In genomic region chr2:26369664-26370063, GRCh38 we compare ENCODE assay signal across 12 cellular contexts. TPM values are rescaled to one million over a fixed set of nuclear protein-coding genes. Genes with fewer than 3 reads are reported as not detected.
DNase-seq lines count a peak whose midpoint lies in the region; ATAC-seq, FAIRE-seq and TF ChIP-seq lines count a peak whose summit lies in the region.
"Not testable (repeated sequence)": the region's sequence is repeated elsewhere in the genome, so short reads cannot be mapped to it uniquely, and the experiment has no call there.
"Had no signal": no experiment of that assay in that cellular context is flagged by ENCODE, and none has a peak within 500 bp of the region (broad histone marks: within the 10 kb centered on the region; RNA-seq: fewer than 3 reads in every experiment).

No MANE protein-coding gene starts in this region.

- H2BK5ac ChIP-seq in neuronal stem cell (ENCODE audit: low read length): not testable (repeated sequence)

- not testable (repeated sequence) for BruUV-seq in HepG2 (replicated peaks; lab: Mats Ljungman, UMichigan)

- not testable (repeated sequence) for H3K4ac ChIP-seq in neuronal stem cell (ENCODE audit: low read length)

- CTCF ChIA-PET in HepG2 (lab: Yijun Ruan, JAX; ENCODE audit: low intra/inter-chr PET ratio, low total read pairs): not testable (repeated sequence)

- TF ChIP-seq EP300 in HepG2 (IDR thresholded peaks at IDR 0.05; ENCODE audit: low read depth in 2 of 2, low read length in 2 of 2); HepG2 (CRISPR knock-in tag; IDR thresholded peaks at IDR 0.05; ENCODE audit: borderline replicate concordance): not testable (repeated sequence)

- H3K4me3 Mint-ChIP-seq in activated naive CD4-positive, alpha-beta T cell treated with anti-CD3 and anti-CD28 coated beads, Interleukin-2, amount 50 U/mL, for 24 hours; type B pancreatic cell: not testable (repeated sequence)
- peak overlapping the region; percentile 6 for H3K4me3 Mint-ChIP-seq in endothelial cell (ENCODE audit: unreplicated experiment)

- not testable (repeated sequence) for TF ChIP-seq RAD21 in HepG2 (CRISPR knock-in tag; IDR thresholded peaks at IDR 0.05)

- H4K8ac ChIP-seq in neuronal stem cell (ENCODE audit: low read depth, low read length): not testable (repeated sequence)

- not testable (repeated sequence) for H3K9ac ChIP-seq in HepG2 (ENCODE audit: insufficient read depth, low read depth, low read length); neuronal stem cell (ENCODE audit: low read depth, low read length, poor library complexity)

- H2BK120ac ChIP-seq in neuronal stem cell (ENCODE audit: low read depth, low read length): not testable (repeated sequence)

- WGBS in HepG2 (ENCODE audit: low lambda C conversion rate): 31% methylated on average over 2 of the region's 2 CpGs
- no CpG with 5 or more reads among the region's 2 CpGs for WGBS in neuronal stem cell (ENCODE audit: extremely low coverage in 2 of 2, insufficient read length in 2 of 2, insufficient replicate concordance in 1 of 2), 2 donors

- ATAC-seq in HepG2: peak; percentile 50; the same call in 2 of the 3 replicates

- H3K4me1 ChIP-seq in HepG2 (ENCODE audit: insufficient read depth, low read length) (peaks cover 17% of the 10 kb centered on the region), neuronal stem cell (ENCODE audit: control insufficient read depth in 2 of 2, insufficient read depth in 1 of 2, low read depth in 1 of 2, low read length in 2 of 2) (peaks cover 10 to 12% of the 10 kb centered on the region in 2 donors)

- H4K91ac ChIP-seq in neuronal stem cell (ENCODE audit: low read depth, low read length, poor library complexity): not testable (repeated sequence)

- not testable (repeated sequence) for TF ChIP-seq CTCF in endothelial cell (IDR thresholded peaks at IDR 0.05; ENCODE audit: unreplicated experiment); HepG2 (CRISPR knock-in tag; IDR thresholded peaks at IDR 0.05); type B pancreatic cell (conservative IDR thresholded peaks at IDR 0.05)

- not testable (repeated sequence) for H4K20me1 ChIP-seq in HepG2 (ENCODE audit: insufficient read depth, low read length)

- H2AK5ac ChIP-seq in neuronal stem cell (ENCODE audit: low read depth, low read length): not testable (repeated sequence)

- not testable (repeated sequence) for H3K4me1 Mint-ChIP-seq in activated naive CD4-positive, alpha-beta T cell treated with anti-CD3 and anti-CD28 coated beads, Interleukin-2, amount 50 U/mL, for 24 hours; endothelial cell (ENCODE audit: unreplicated experiment); type B pancreatic cell (ENCODE audit: unreplicated experiment)

- H3K27ac ChIP-seq in HepG2 (ENCODE audit: extremely low read length, insufficient read depth, low read length): peak overlapping the region; percentile 39
- peak overlapping the region; percentile 65 for H3K27ac ChIP-seq in neuronal stem cell (replicated peaks; ENCODE audit: low read length)

- not testable (repeated sequence) for H2BK12ac ChIP-seq in neuronal stem cell (ENCODE audit: low read length)

- not testable (repeated sequence) for H2AFZ ChIP-seq in HepG2 (ENCODE audit: low read length); neuronal stem cell (ENCODE audit: low read length)

- POLR2A ChIA-PET in HepG2 (lab: Yijun Ruan, JAX): not testable (repeated sequence)

- in situ Hi-C loops in HepG2 (cut with HindIII; ENCODE audit: extremely low pct_ligation_motif_present, low pct_unique_long_range_greater_than_20kb): not testable (repeated sequence)

- intact Hi-C loops in HepG2 (cut with micrococcal nuclease; ENCODE audit: unreplicated experiment): not testable (repeated sequence)

- not testable (repeated sequence) for H3K18ac ChIP-seq in neuronal stem cell (ENCODE audit: low read length)

- not testable (repeated sequence) for H3K79me1 ChIP-seq in neuronal stem cell (ENCODE audit: low read depth, low read length)

- not testable (repeated sequence) for H3K79me2 ChIP-seq in HepG2 (ENCODE audit: insufficient read depth, low read length)

- H3K36me3 Mint-ChIP-seq in activated naive CD4-positive, alpha-beta T cell treated with anti-CD3 and anti-CD28 coated beads, Interleukin-2, amount 50 U/mL, for 24 hours: peaks cover 23% of the 10 kb centered on the region
- H3K36me3 Mint-ChIP-seq in endothelial cell (ENCODE audit: low read depth, unreplicated experiment) (peaks cover 32% of the 10 kb centered on the region), type B pancreatic cell (peaks cover 34% of the 10 kb centered on the region)

- H3K4me3 ChIP-seq in HepG2 (replicated peaks in 1 of 3; ENCODE audit: insufficient read depth in 1 of 3, low read depth in 2 of 3, low read length in 3 of 3); neuronal stem cell (ENCODE audit: low read length in 2 of 2): not testable (repeated sequence)

- not testable (repeated sequence) for TF ChIP-seq POLR2A in GM12892 (IDR thresholded peaks at IDR 0.05; ENCODE audit: low read depth, low read length); HepG2 (IDR thresholded peaks at IDR 0.05; ENCODE audit: insufficient read depth in 1 of 2, low read depth in 2 of 2, low read length in 2 of 2)

- peak; percentile 5 for FAIRE-seq in GM12892 (lab: Jason Lieb, UNC)
- FAIRE-seq in HepG2 (lab: Jason Lieb, UNC): not testable (repeated sequence)

- H3K4me2 ChIP-seq in HepG2 (ENCODE audit: low read depth, low read length) (peak overlapping the region; percentile 2; the same call in 1 of the 2 replicates), neuronal stem cell (ENCODE audit: insufficient read depth, low read length, poor library complexity, severe bottlenecking) (peak overlapping the region; percentile 22)

- H3K27ac Mint-ChIP-seq in activated naive CD4-positive, alpha-beta T cell treated with anti-CD3 and anti-CD28 coated beads, Interleukin-2, amount 50 U/mL, for 24 hours: peak overlapping the region; percentile 15
- H3K27ac Mint-ChIP-seq in endothelial cell (ENCODE audit: unreplicated experiment): not testable (repeated sequence)
- H3K27ac Mint-ChIP-seq in type B pancreatic cell: peak overlapping the region; percentile 4

- not testable (repeated sequence) for H3K27me3 Mint-ChIP-seq in activated naive CD4-positive, alpha-beta T cell treated with anti-CD3 and anti-CD28 coated beads, Interleukin-2, amount 50 U/mL, for 24 hours; endothelial cell (ENCODE audit: unreplicated experiment); type B pancreatic cell

- not testable (repeated sequence) for H3K9me3 ChIP-seq in HepG2 (ENCODE audit: low read length)
- peaks cover 0 to 15% of the 10 kb centered on the region in 2 donors for H3K9me3 ChIP-seq in neuronal stem cell (replicated peaks in 1 of 2; ENCODE audit: control insufficient read depth in 2 of 2, insufficient read depth in 1 of 2, low read depth in 1 of 2, low read length in 2 of 2)

- H3K36me3 ChIP-seq in HepG2 (replicated peaks in 1 of 2; ENCODE audit: control insufficient read depth in 1 of 2, insufficient read depth in 2 of 2, low read length in 2 of 2) (peaks cover 11 to 58% of the 10 kb centered on the region in 2 experiments), neuronal stem cell (replicated peaks in 1 of 2; ENCODE audit: control insufficient read depth in 2 of 2, insufficient read depth in 2 of 2, low read length in 2 of 2) (peaks cover 12 to 67% of the 10 kb centered on the region in 2 donors)

- H3K14ac ChIP-seq in neuronal stem cell (ENCODE audit: low read length): not testable (repeated sequence)

- not testable (repeated sequence) for H3K27me3 ChIP-seq in HepG2 (ENCODE audit: control insufficient read depth in 1 of 2, insufficient read depth in 2 of 2, low read length in 2 of 2); neuronal stem cell (ENCODE audit: control insufficient read depth in 3 of 3, insufficient read depth in 3 of 3, low read depth in 1 of 3, low read length in 3 of 3)

- not testable (repeated sequence) for H2BK15ac ChIP-seq in neuronal stem cell (ENCODE audit: low read length)

- H3K23ac ChIP-seq in neuronal stem cell (ENCODE audit: low read depth, low read length, poor library complexity): not testable (repeated sequence)

- not testable (repeated sequence) for DNase-seq in GM12892 (ENCODE audit: insufficient read length); endothelial cell (ENCODE audit: low spot score); HepG2 (ENCODE audit: low spot score); type B pancreatic cell (ENCODE audit: extremely low spot score, unreplicated experiment)
- peak; percentile 45 for DNase-seq in neuronal stem cell (ENCODE audit: low spot score)

- H3K9me3 Mint-ChIP-seq in activated naive CD4-positive, alpha-beta T cell treated with anti-CD3 and anti-CD28 coated beads, Interleukin-2, amount 50 U/mL, for 24 hours; endothelial cell (ENCODE audit: unreplicated experiment); type B pancreatic cell: not testable (repeated sequence)

RNA-seq across cellular contexts. Expression of gene ADGRF3, which starts 23.1 kb away (rescaled TPM):
- polyA plus RNA-seq in GM12892 (2012; ENCODE audit: missing spikeins): 0.76 TPM
- total RNA-seq in endothelial cell (ENCODE audit: unreplicated experiment) (4.9 TPM), HepG2 (2016; rRNA removed; fragmentation: Illumina TruSeq; extraction: Trizol) (0.14 and 0.40 TPM in 2 replicates), type B pancreatic cell (ENCODE audit: low replicate concordance) (1.2 and 1.4 TPM in 2 replicates)
- total RNA-seq in HepG2 (2016; cell fraction: cytosol; rRNA removed; fragmentation: Illumina TruSeq; extraction: Trizol; ENCODE audit: low read depth): not detected in 2 replicates
- total RNA-seq in HepG2 (2016; cell fraction: insoluble cytoplasmic fraction; rRNA removed; fragmentation: Illumina TruSeq; extraction: Trizol): 0.06 and 0.19 TPM in 2 replicates
- total RNA-seq in HepG2 (2016; cell fraction: membrane; rRNA removed; fragmentation: Illumina TruSeq; extraction: Trizol): 0.17 and 0.34 TPM in 2 replicates
- 0.37 and 0.41 TPM in 2 replicates for total RNA-seq in HepG2 (2016; cell fraction: nucleus; rRNA removed; fragmentation: Illumina TruSeq; extraction: Trizol)
- polyA plus RNA-seq in HepG2 (2011; rRNA removed): 1.5 TPM in 2 replicates
- 0.45 and 0.46 TPM in 2 replicates for polyA plus RNA-seq in HepG2 (2011; cell fraction: cytosol; rRNA removed)
- 6.4 and 6.8 TPM in 2 replicates for polyA plus RNA-seq in HepG2 (2011; cell fraction: nucleus; rRNA removed)
- polyA plus RNA-seq in HepG2 (2012): 1.1 and 1.5 TPM in 2 replicates
- not detected in 2 replicates for polyA plus RNA-seq in HepG2 (2016; cell fraction: cytosol; fragmentation: Illumina TruSeq; extraction: Trizol; ENCODE audit: low read depth)
- 0.13 and 0.63 TPM in 2 replicates for polyA plus RNA-seq in HepG2 (2016; cell fraction: insoluble cytoplasmic fraction; fragmentation: Illumina TruSeq; extraction: Trizol; ENCODE audit: low read depth)
- polyA plus RNA-seq in HepG2 (2016; cell fraction: membrane; fragmentation: Illumina TruSeq; extraction: Trizol; ENCODE audit: low read depth): 0.09 and 0.24 TPM in 2 replicates
- 0.79 and 0.93 TPM in 2 replicates for polyA plus RNA-seq in HepG2 (2016; cell fraction: nucleus; fragmentation: Illumina TruSeq; extraction: Trizol; ENCODE audit: insufficient read depth, low read depth)
- 0.98 and 2.5 TPM in 2 replicates for polyA minus RNA-seq in HepG2 (2011; rRNA and poly(A)+ RNA removed; ENCODE audit: low replicate concordance)
- polyA minus RNA-seq in HepG2 (2011; cell fraction: cytosol; rRNA and poly(A)+ RNA removed): 0.59 TPM in 1 of 2 replicates, not detected in the other
- polyA minus RNA-seq in HepG2 (2011; cell fraction: nucleus; rRNA and poly(A)+ RNA removed): 0.90 and 1.4 TPM in 2 replicates
- polyA plus RNA-seq in neuronal stem cell (2013, experiment 1 of 2): 0.18 TPM
- polyA plus RNA-seq in neuronal stem cell (2013, experiment 2 of 2): 0.14 TPM
- total RNA-seq: Daoy had no signal
- polyA plus RNA-seq: CD14-positive monocyte had no signal

RNA-seq across cellular contexts. Expression of gene SELENOI, which starts 23.7 kb away (rescaled TPM):
- 12.3 TPM for polyA plus RNA-seq in GM12892 (2012; ENCODE audit: missing spikeins)
- total RNA-seq in endothelial cell (ENCODE audit: unreplicated experiment) (28.2 TPM), HepG2 (2016; rRNA removed; fragmentation: Illumina TruSeq; extraction: Trizol) (60.3 and 66.0 TPM in 2 replicates), type B pancreatic cell (ENCODE audit: low replicate concordance) (38.8 and 44.9 TPM in 2 replicates)
- total RNA-seq in HepG2 (2016; cell fraction: cytosol; rRNA removed; fragmentation: Illumina TruSeq; extraction: Trizol; ENCODE audit: low read depth): 53.2 and 61.0 TPM in 2 replicates
- 59.1 and 65.9 TPM in 2 replicates for total RNA-seq in HepG2 (2016; cell fraction: insoluble cytoplasmic fraction; rRNA removed; fragmentation: Illumina TruSeq; extraction: Trizol)
- 17.7 and 19.5 TPM in 2 replicates for total RNA-seq in HepG2 (2016; cell fraction: membrane; rRNA removed; fragmentation: Illumina TruSeq; extraction: Trizol)
- total RNA-seq in HepG2 (2016; cell fraction: nucleus; rRNA removed; fragmentation: Illumina TruSeq; extraction: Trizol): 79.5 and 91.4 TPM in 2 replicates
- polyA plus RNA-seq in HepG2 (2011; rRNA removed): 26.2 and 27.7 TPM in 2 replicates
- 23.3 and 35.2 TPM in 2 replicates for polyA plus RNA-seq in HepG2 (2011; cell fraction: cytosol; rRNA removed)
- polyA plus RNA-seq in HepG2 (2011; cell fraction: nucleus; rRNA removed): 15.9 and 18.6 TPM in 2 replicates
- 33.8 and 36.9 TPM in 2 replicates for polyA plus RNA-seq in HepG2 (2012)
- polyA plus RNA-seq in HepG2 (2016; cell fraction: cytosol; fragmentation: Illumina TruSeq; extraction: Trizol; ENCODE audit: low read depth): 1.9 and 2.2 TPM in 2 replicates
- polyA plus RNA-seq in HepG2 (2016; cell fraction: insoluble cytoplasmic fraction; fragmentation: Illumina TruSeq; extraction: Trizol; ENCODE audit: low read depth): 20.1 and 21.1 TPM in 2 replicates
- polyA plus RNA-seq in HepG2 (2016; cell fraction: membrane; fragmentation: Illumina TruSeq; extraction: Trizol; ENCODE audit: low read depth): 3.3 and 5.0 TPM in 2 replicates
- polyA plus RNA-seq in HepG2 (2016; cell fraction: nucleus; fragmentation: Illumina TruSeq; extraction: Trizol; ENCODE audit: insufficient read depth, low read depth): 53.9 and 54.9 TPM in 2 replicates
- 296 and 353 TPM in 2 replicates for polyA minus RNA-seq in HepG2 (2011; rRNA and poly(A)+ RNA removed; ENCODE audit: low replicate concordance)
- polyA minus RNA-seq in HepG2 (2011; cell fraction: cytosol; rRNA and poly(A)+ RNA removed): 42.8 and 47.8 TPM in 2 replicates
- 103 and 112 TPM in 2 replicates for polyA minus RNA-seq in HepG2 (2011; cell fraction: nucleus; rRNA and poly(A)+ RNA removed)
- polyA plus RNA-seq in neuronal stem cell (2013, experiment 1 of 2): 18.3 TPM
- polyA plus RNA-seq in neuronal stem cell (2013, experiment 2 of 2): 18.4 TPM

RNA-seq across cellular contexts. Expression of gene DRC1, which starts 32.1 kb away (rescaled TPM):
- not detected for polyA plus RNA-seq in GM12892 (2012; ENCODE audit: missing spikeins)
- total RNA-seq in endothelial cell (ENCODE audit: unreplicated experiment) (0.36 TPM), HepG2 (2016; rRNA removed; fragmentation: Illumina TruSeq; extraction: Trizol) (0.07 and 0.08 TPM in 2 replicates), type B pancreatic cell (ENCODE audit: low replicate concordance) (0.33 and 3.7 TPM in 2 replicates)
- total RNA-seq in HepG2 (2016; cell fraction: cytosol; rRNA removed; fragmentation: Illumina TruSeq; extraction: Trizol; ENCODE audit: low read depth): 0.18 and 0.30 TPM in 2 replicates
- total RNA-seq in HepG2 (2016; cell fraction: insoluble cytoplasmic fraction; rRNA removed; fragmentation: Illumina TruSeq; extraction: Trizol): not detected in 2 replicates
- total RNA-seq in HepG2 (2016; cell fraction: membrane; rRNA removed; fragmentation: Illumina TruSeq; extraction: Trizol): 0.07 and 0.09 TPM in 2 replicates
- not detected in 2 replicates for total RNA-seq in HepG2 (2016; cell fraction: nucleus; rRNA removed; fragmentation: Illumina TruSeq; extraction: Trizol)
- polyA plus RNA-seq in HepG2 (2011; rRNA removed): not detected in 2 replicates
- polyA plus RNA-seq in HepG2 (2011; cell fraction: cytosol; rRNA removed): not detected in 2 replicates
- polyA plus RNA-seq in HepG2 (2011; cell fraction: nucleus; rRNA removed): not detected in 2 replicates
- polyA plus RNA-seq in HepG2 (2012): not detected in 2 replicates
- polyA plus RNA-seq in HepG2 (2016; cell fraction: cytosol; fragmentation: Illumina TruSeq; extraction: Trizol; ENCODE audit: low read depth): 0.11 and 0.16 TPM in 2 replicates
- polyA plus RNA-seq in HepG2 (2016; cell fraction: insoluble cytoplasmic fraction; fragmentation: Illumina TruSeq; extraction: Trizol; ENCODE audit: low read depth): not detected in 2 replicates
- 0.08 TPM in 1 of 2 replicates, not detected in the other for polyA plus RNA-seq in HepG2 (2016; cell fraction: membrane; fragmentation: Illumina TruSeq; extraction: Trizol; ENCODE audit: low read depth)
- not detected in 2 replicates for polyA plus RNA-seq in HepG2 (2016; cell fraction: nucleus; fragmentation: Illumina TruSeq; extraction: Trizol; ENCODE audit: insufficient read depth, low read depth)
- polyA minus RNA-seq in HepG2 (2011; rRNA and poly(A)+ RNA removed; ENCODE audit: low replicate concordance): 0.22 TPM in 1 of 2 replicates, not detected in the other
- not detected in 2 replicates for polyA minus RNA-seq in HepG2 (2011; cell fraction: cytosol; rRNA and poly(A)+ RNA removed)
- not detected in 2 replicates for polyA minus RNA-seq in HepG2 (2011; cell fraction: nucleus; rRNA and poly(A)+ RNA removed)
- 1.1 TPM for polyA plus RNA-seq in neuronal stem cell (2013, experiment 1 of 2)
- polyA plus RNA-seq in neuronal stem cell (2013, experiment 2 of 2): 0.94 TPM
- total RNA-seq: Calu3; CD4-positive, alpha-beta T cell; Daoy; G401; HFFc6 had no signal
- polyA plus RNA-seq: CD14-positive monocyte had no signal
